Comparison of ENCODE assay signal across 14 cellular contexts in genomic region chr7:69624842-69625637, GRCh38. TPM values are rescaled to one million over a fixed set of nuclear protein-coding genes. Genes with fewer than 3 reads are reported as not detected.
DNase-seq lines count a peak whose midpoint lies in the region; ATAC-seq lines count a peak whose summit lies in the region.
"Had no signal": no experiment of that assay in that cellular context is flagged by ENCODE, and none has a peak within 500 bp of the region (broad histone marks: within the 10 kb centered on the region; RNA-seq: fewer than 3 reads in every experiment).

No MANE protein-coding gene starts in this region.

- peaks cover 0 to 1% (median 0%) of the 10 kb centered on the region in 7 donors for H3K4me1 Mint-ChIP-seq in naive thymus-derived CD4-positive, alpha-beta T cell

- H3K27ac Mint-ChIP-seq in naive thymus-derived CD4-positive, alpha-beta T cell: no peak overlapping the region
- H3K27ac Mint-ChIP-seq: CD8-positive, alpha-beta T cell had no signal

- H3K27me3 ChIP-seq in naive thymus-derived CD4-positive, alpha-beta T cell (ENCODE audit: control insufficient read depth in 2 of 2, insufficient read depth in 2 of 2, low read length in 2 of 2): no peaks in the 10 kb centered on the region
- H3K27me3 ChIP-seq: BLaER1 treated with 17β-estradiol and CSF1 and Interleukin-3, amounts not matched to agents 10 nM and 100 nM had no signal

- no peaks in the 10 kb centered on the region for H3K36me3 Mint-ChIP-seq in naive thymus-derived CD4-positive, alpha-beta T cell
- H3K36me3 Mint-ChIP-seq: CD8-positive, alpha-beta T cell had no signal

- DNase-seq in ELF-1 (ENCODE audit: low read depth, low spot score) (peak; percentile 62), HUDEP-2 (lab: John Stamatoyannopoulos, UW; ENCODE audit: unreplicated experiment in 76 of 76) (peak in 41 of 76 experiments; percentile 1 to 66 (median 21)), astrocyte of the hippocampus (ENCODE audit: low read depth, low spot score) (peak; percentile 31), islet precursor cell (peak; percentile 69), T-helper 1 cell (no peak), COR-L47 (lab: John Stamatoyannopoulos, UW) (no peak), NCI-H82 treated with DMSO at 0.1 percent for 48 hours (lab: John Stamatoyannopoulos, UW; ENCODE audit: unreplicated experiment) (no peak)
- DNase-seq in naive thymus-derived CD4-positive, alpha-beta T cell: no peak
- DNase-seq: CD8-positive, alpha-beta T cell; NCI-H187 treated with DMSO at 0.1 percent for 48 hours; NCI-H526; SHP77 treated with DMSO at 0.1 percent for 48 hours had no signal

- peaks cover 0 to 9% (median 0%) of the 10 kb centered on the region in 5 donors for H3K27me3 Mint-ChIP-seq in naive thymus-derived CD4-positive, alpha-beta T cell

- H3K4me3 Mint-ChIP-seq in naive thymus-derived CD4-positive, alpha-beta T cell: no peak overlapping the region
- H3K4me3 Mint-ChIP-seq: CD8-positive, alpha-beta T cell had no signal

- no peak overlapping the region for H3K4me3 ChIP-seq in naive thymus-derived CD4-positive, alpha-beta T cell (ENCODE audit: low read length)
- H3K4me3 ChIP-seq: BLaER1 treated with 17β-estradiol and CSF1 and Interleukin-3, amounts not matched to agents 10 nM and 100 nM had no signal

- peaks cover 0 to 1% (median 0%) of the 10 kb centered on the region in 11 donors for H3K9me3 Mint-ChIP-seq in naive thymus-derived CD4-positive, alpha-beta T cell
- H3K9me3 Mint-ChIP-seq: CD8-positive, alpha-beta T cell had no signal

- ATAC-seq in naive thymus-derived CD4-positive, alpha-beta T cell: no peak
- ATAC-seq: CD8-positive, alpha-beta T cell had no signal

- POLR2A ChIA-PET in naive thymus-derived CD4-positive, alpha-beta T cell (lab: Charles Lee): no interaction called here

- no peaks in the 10 kb centered on the region for H3K36me3 ChIP-seq in naive thymus-derived CD4-positive, alpha-beta T cell (ENCODE audit: control insufficient read depth in 2 of 3, insufficient read depth in 3 of 3, low read length in 3 of 3)
- H3K36me3 ChIP-seq: BLaER1 treated with 17β-estradiol and CSF1 and Interleukin-3, amounts not matched to agents 10 nM and 100 nM had no signal

- intact Hi-C loops in naive thymus-derived CD4-positive, alpha-beta T cell (cut with micrococcal nuclease): no loop called here

- no peaks in the 10 kb centered on the region for H3K4me1 ChIP-seq in naive thymus-derived CD4-positive, alpha-beta T cell (ENCODE audit: control insufficient read depth in 2 of 2, insufficient read depth in 2 of 2, low read length in 2 of 2)

- CTCF ChIA-PET in naive thymus-derived CD4-positive, alpha-beta T cell (lab: Charles Lee): no interaction called here

- H3K9me3 ChIP-seq in naive thymus-derived CD4-positive, alpha-beta T cell (ENCODE audit: control insufficient read depth in 2 of 3, low read length in 3 of 3): no peaks in the 10 kb centered on the region
- H3K9me3 ChIP-seq: BLaER1 treated with 17β-estradiol and CSF1 and Interleukin-3, amounts not matched to agents 10 nM and 100 nM; SK-N-SH had no signal

- H3K27ac ChIP-seq in naive thymus-derived CD4-positive, alpha-beta T cell (ENCODE audit: low read depth, low read length): no peak overlapping the region
- H3K27ac ChIP-seq: BLaER1 treated with 17β-estradiol and CSF1 and Interleukin-3, amounts not matched to agents 10 nM and 100 nM had no signal

RNA-seq across cellular contexts. Expression of gene AUTS2, which starts 26.8 kb away (rescaled TPM):
- total RNA-seq in naive thymus-derived CD4-positive, alpha-beta T cell: 10 to 100 TPM in 1 of 5 experiments, 1 to 10 TPM in 4; 4.0 to 31.7 (median 5.1) TPM
- polyA plus RNA-seq in naive thymus-derived CD4-positive, alpha-beta T cell: under 1 TPM; 0.40 to 0.55 TPM

Comparison
In these comparisons a context has a peak if more than half of its experiments do, and no peak if none do; other contexts are left out.
1. DNase-seq: peak in ELF-1 (single experiment), HUDEP-2 (41 of 76), astrocyte of the hippocampus (single experiment) and islet precursor cell (single experiment); none in T-helper 1 cell (0 of 5), naive thymus-derived CD4-positive, alpha-beta T cell (0 of 9), COR-L47 (single experiment) and NCI-H82 treated with DMSO at 0.1 percent for 48 hours (single experiment).